In the genomic region with DNA sequence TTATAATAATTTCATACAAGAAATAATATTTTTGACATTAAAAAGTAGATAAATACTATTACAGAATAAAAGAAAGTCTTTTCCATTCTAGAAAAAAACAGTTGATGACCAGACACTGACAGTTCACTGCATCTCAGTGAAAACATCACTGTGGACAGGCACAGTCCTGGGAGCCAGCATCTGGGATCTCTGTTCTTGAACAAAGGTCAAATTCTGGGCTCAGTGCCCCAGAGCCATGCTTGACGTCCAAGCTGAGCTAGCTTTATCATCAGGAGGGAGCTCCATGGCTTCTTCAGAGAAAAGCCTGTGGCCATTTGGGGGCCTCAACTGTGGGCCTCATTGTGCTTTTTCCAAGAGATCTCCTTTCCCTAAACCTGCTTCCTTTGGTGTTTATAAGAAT, we compare ENCODE assay signal across 34 cellular contexts.
"Had no signal": no experiment of that assay in that cellular context is flagged by ENCODE, and none has a peak within 500 bp of the region (broad histone marks: within the 10 kb centered on the region; RNA-seq: fewer than 3 reads in every experiment).

No MANE protein-coding gene starts in this region.

- ATAC-seq: activated CD8-positive, alpha-beta memory T cell treated with anti-CD3 and anti-CD28 coated beads, Interleukin-2, amount 10 ng/mL, durations not matched to agents 7 days and 5 days; activated T-helper 17 cell treated with anti-CD3 and anti-CD28 coated beads, Interleukin-2, amount 50 U/mL, for 72 hours; K562; PC-3 had no signal

- H3K27ac Mint-ChIP-seq: activated CD4-positive, alpha-beta memory T cell treated with anti-CD3 and anti-CD28 coated beads, Interleukin-2, amount 10 ng/mL, durations not matched to agents 7 days and 5 days; activated CD8-positive, alpha-beta memory T cell treated with anti-CD3 and anti-CD28 coated beads, Interleukin-2, amount 10 ng/mL, durations not matched to agents 7 days and 5 days; activated naive CD8-positive, alpha-beta T cell treated with anti-CD3 and anti-CD28 coated beads for 36 hours; activated T-helper 17 cell treated with anti-CD3 and anti-CD28 coated beads, Interleukin-2, amount 50 U/mL, for 72 hours had no signal

- DNase-seq: activated CD4-positive, alpha-beta memory T cell treated with anti-CD3 and anti-CD28 coated beads, Interleukin-2, amount 10 ng/mL, durations not matched to agents 7 days and 5 days; activated CD4-positive, alpha-beta T cell treated with anti-CD3 and anti-CD28 coated beads for 1 hour; activated CD4-positive, alpha-beta T cell treated with anti-CD3 and anti-CD28 coated beads for 48 hours; activated CD4-positive, CD25-positive, alpha-beta regulatory T cell; activated CD8-positive, alpha-beta memory T cell treated with anti-CD3 and anti-CD28 coated beads for 24 hours; activated CD8-positive, alpha-beta memory T cell treated with anti-CD3 and anti-CD28 coated beads, Interleukin-2, amount 10 ng/mL, durations not matched to agents 7 days and 5 days; activated CD8-positive, alpha-beta memory T cell treated with anti-CD3 and anti-CD28 coated beads, Interleukin-2, amount 50 U/mL, for 48 hours; activated effector memory CD4-positive, alpha-beta T cell treated with anti-CD3 and anti-CD28 coated beads, Interleukin-2, amount 50 U/mL, for 16 hours; activated naive CD4-positive, alpha-beta T cell; activated naive CD4-positive, alpha-beta T cell treated with anti-CD3 and anti-CD28 coated beads, Interleukin-2, amount 50 U/mL, for 16 hours; activated naive CD8-positive, alpha-beta T cell treated with anti-CD3 and anti-CD28 coated beads for 36 hours; activated T-cell treated with anti-CD3 and anti-CD28 coated beads, Interleukin-2, amount 50 U/mL, for 48 hours; amniotic stem cell; aorta; brain microvascular endothelial cell; NCI-H1092 treated with DMSO at 0.1 percent for 48 hours; NCI-H1417; NCI-H146; NCI-H187; NCI-H2029 treated with DMSO at 0.1 percent for 48 hours; NCI-H2107; NCI-H2171; NCI-H510A; NCI-H526; NCI-H748 treated with DMSO at 0.1 percent for 48 hours; NK-92 treated with Interleukin-12 subunit alpha and Interleukin-12 subunit beta, amount 100 ng/mL, for 24 hours; PC-3; Peyer's patch; RPMI8226; T1000; WERI-Rb-1 had no signal

- H3K4me3 Mint-ChIP-seq: activated CD4-positive, alpha-beta memory T cell treated with anti-CD3 and anti-CD28 coated beads, Interleukin-2, amount 10 ng/mL, durations not matched to agents 7 days and 5 days; activated CD8-positive, alpha-beta memory T cell treated with anti-CD3 and anti-CD28 coated beads, Interleukin-2, amount 10 ng/mL, durations not matched to agents 7 days and 5 days; activated naive CD8-positive, alpha-beta T cell treated with anti-CD3 and anti-CD28 coated beads for 36 hours; activated T-helper 17 cell treated with anti-CD3 and anti-CD28 coated beads, Interleukin-2, amount 50 U/mL, for 72 hours had no signal

- H3K36me3 Mint-ChIP-seq: activated CD8-positive, alpha-beta memory T cell treated with anti-CD3 and anti-CD28 coated beads, Interleukin-2, amount 10 ng/mL, durations not matched to agents 7 days and 5 days; activated naive CD8-positive, alpha-beta T cell treated with anti-CD3 and anti-CD28 coated beads for 36 hours had no signal

- H3K4me1 Mint-ChIP-seq: activated CD4-positive, alpha-beta memory T cell treated with anti-CD3 and anti-CD28 coated beads, Interleukin-2, amount 10 ng/mL, durations not matched to agents 7 days and 5 days; activated CD8-positive, alpha-beta memory T cell treated with anti-CD3 and anti-CD28 coated beads, Interleukin-2, amount 10 ng/mL, durations not matched to agents 7 days and 5 days; activated naive CD8-positive, alpha-beta T cell treated with anti-CD3 and anti-CD28 coated beads for 36 hours; activated T-helper 17 cell treated with anti-CD3 and anti-CD28 coated beads, Interleukin-2, amount 50 U/mL, for 72 hours had no signal

- H3K27ac ChIP-seq: brain microvascular endothelial cell, Peyer's patch, SK-N-MC, WERI-Rb-1 had no signal

- H3K27me3 ChIP-seq: brain microvascular endothelial cell, Peyer's patch had no signal

- H3K4me3 ChIP-seq: K562, Peyer's patch, SK-N-MC had no signal

- H3K36me3 ChIP-seq: brain microvascular endothelial cell, Peyer's patch, WERI-Rb-1 had no signal

- H3K9me3 ChIP-seq: Peyer's patch had no signal

- H3K4me1 ChIP-seq: Peyer's patch had no signal

- H3K27me3 Mint-ChIP-seq: activated naive CD8-positive, alpha-beta T cell treated with anti-CD3 and anti-CD28 coated beads for 36 hours had no signal
